In genomic region chr3:194504146-194504545, GRCh38 we compare ENCODE assay signal across 19 cellular contexts.
"Had no signal": no experiment of that assay in that cellular context is flagged by ENCODE, and none has a peak within 500 bp of the region (broad histone marks: within the 10 kb centered on the region; RNA-seq: fewer than 3 reads in every experiment).

No MANE protein-coding gene starts in this region.

- H3K36me3 ChIP-seq: colonic mucosa, esophagus muscularis mucosa, gastroesophageal sphincter, heart left ventricle, left lung, lower lobe of right lung had no signal

- H3K27ac ChIP-seq: colonic mucosa, epithelial cell of prostate, esophagus muscularis mucosa, foreskin keratinocyte, gastroesophageal sphincter, heart left ventricle, left lung, lower lobe of right lung had no signal

- H3K9me3 ChIP-seq: colonic mucosa, gastroesophageal sphincter, left lung, lower lobe of right lung had no signal

- H3K4me1 ChIP-seq: colonic mucosa, foreskin keratinocyte, gastroesophageal sphincter had no signal

- H3K9me3 Mint-ChIP-seq: dendritic cell treated with granulocyte-macrophage colony-stimulating factor and Interleukin-4, amounts not matched to agents 40 ng/mL and 50 ng/mL, for 4 days; effector memory CD8-positive, alpha-beta T cell had no signal

- H3K4me3 Mint-ChIP-seq: dendritic cell treated with granulocyte-macrophage colony-stimulating factor and Interleukin-4, amounts not matched to agents 40 ng/mL and 50 ng/mL, for 4 days; effector memory CD8-positive, alpha-beta T cell; endodermal cell had no signal

- H3K4me3 ChIP-seq: colonic mucosa, esophagus muscularis mucosa, gastroesophageal sphincter, heart left ventricle, left lung, lower lobe of right lung had no signal

- ATAC-seq: effector memory CD8-positive, alpha-beta T cell; foreskin keratinocyte; gastroesophageal sphincter; heart left ventricle; left lung; left ventricle myocardium superior; lower lobe of right lung had no signal

- DNase-seq: colonic mucosa; cortex of kidney; effector CD8-positive, alpha-beta T cell; effector memory CD8-positive, alpha-beta T cell; endodermal cell; erythroblast; foreskin keratinocyte; heart left ventricle; hippocampal formation; left cardiac atrium; left lung; left ventricle myocardium superior; lower lobe of right lung; mesendoderm; midbrain had no signal

- H3K27me3 ChIP-seq: colonic mucosa, esophagus muscularis mucosa, foreskin keratinocyte, gastroesophageal sphincter, heart left ventricle, left lung had no signal

- H3K27me3 Mint-ChIP-seq: dendritic cell treated with granulocyte-macrophage colony-stimulating factor and Interleukin-4, amounts not matched to agents 40 ng/mL and 50 ng/mL, for 4 days; effector memory CD8-positive, alpha-beta T cell had no signal

- H3K27ac Mint-ChIP-seq: dendritic cell treated with granulocyte-macrophage colony-stimulating factor and Interleukin-4, amounts not matched to agents 40 ng/mL and 50 ng/mL, for 4 days; effector memory CD8-positive, alpha-beta T cell; endodermal cell had no signal
